Comparison of ENCODE assay signal across 1 cellular context in genomic region chr19:6372594-6373095, GRCh38.
A peak's percentile ranks its signal among the peaks of the same experiment; 100 is the strongest.
TF ChIP-seq lines count a peak whose summit lies in the region.

A gene with protein sequence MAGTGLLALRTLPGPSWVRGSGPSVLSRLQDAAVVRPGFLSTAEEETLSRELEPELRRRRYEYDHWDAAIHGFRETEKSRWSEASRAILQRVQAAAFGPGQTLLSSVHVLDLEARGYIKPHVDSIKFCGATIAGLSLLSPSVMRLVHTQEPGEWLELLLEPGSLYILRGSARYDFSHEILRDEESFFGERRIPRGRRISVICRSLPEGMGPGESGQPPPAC (plus strand): TSS chr19:6372794. CDS start chr19:6372821, 27 bp downstream.

TF ChIP-seq in HepG2, 621 proteins besides CTCF, POLR2A, EP300 and RAD21 (continued from another document and continues in another):
- TF ChIP-seq, protein P1, sequence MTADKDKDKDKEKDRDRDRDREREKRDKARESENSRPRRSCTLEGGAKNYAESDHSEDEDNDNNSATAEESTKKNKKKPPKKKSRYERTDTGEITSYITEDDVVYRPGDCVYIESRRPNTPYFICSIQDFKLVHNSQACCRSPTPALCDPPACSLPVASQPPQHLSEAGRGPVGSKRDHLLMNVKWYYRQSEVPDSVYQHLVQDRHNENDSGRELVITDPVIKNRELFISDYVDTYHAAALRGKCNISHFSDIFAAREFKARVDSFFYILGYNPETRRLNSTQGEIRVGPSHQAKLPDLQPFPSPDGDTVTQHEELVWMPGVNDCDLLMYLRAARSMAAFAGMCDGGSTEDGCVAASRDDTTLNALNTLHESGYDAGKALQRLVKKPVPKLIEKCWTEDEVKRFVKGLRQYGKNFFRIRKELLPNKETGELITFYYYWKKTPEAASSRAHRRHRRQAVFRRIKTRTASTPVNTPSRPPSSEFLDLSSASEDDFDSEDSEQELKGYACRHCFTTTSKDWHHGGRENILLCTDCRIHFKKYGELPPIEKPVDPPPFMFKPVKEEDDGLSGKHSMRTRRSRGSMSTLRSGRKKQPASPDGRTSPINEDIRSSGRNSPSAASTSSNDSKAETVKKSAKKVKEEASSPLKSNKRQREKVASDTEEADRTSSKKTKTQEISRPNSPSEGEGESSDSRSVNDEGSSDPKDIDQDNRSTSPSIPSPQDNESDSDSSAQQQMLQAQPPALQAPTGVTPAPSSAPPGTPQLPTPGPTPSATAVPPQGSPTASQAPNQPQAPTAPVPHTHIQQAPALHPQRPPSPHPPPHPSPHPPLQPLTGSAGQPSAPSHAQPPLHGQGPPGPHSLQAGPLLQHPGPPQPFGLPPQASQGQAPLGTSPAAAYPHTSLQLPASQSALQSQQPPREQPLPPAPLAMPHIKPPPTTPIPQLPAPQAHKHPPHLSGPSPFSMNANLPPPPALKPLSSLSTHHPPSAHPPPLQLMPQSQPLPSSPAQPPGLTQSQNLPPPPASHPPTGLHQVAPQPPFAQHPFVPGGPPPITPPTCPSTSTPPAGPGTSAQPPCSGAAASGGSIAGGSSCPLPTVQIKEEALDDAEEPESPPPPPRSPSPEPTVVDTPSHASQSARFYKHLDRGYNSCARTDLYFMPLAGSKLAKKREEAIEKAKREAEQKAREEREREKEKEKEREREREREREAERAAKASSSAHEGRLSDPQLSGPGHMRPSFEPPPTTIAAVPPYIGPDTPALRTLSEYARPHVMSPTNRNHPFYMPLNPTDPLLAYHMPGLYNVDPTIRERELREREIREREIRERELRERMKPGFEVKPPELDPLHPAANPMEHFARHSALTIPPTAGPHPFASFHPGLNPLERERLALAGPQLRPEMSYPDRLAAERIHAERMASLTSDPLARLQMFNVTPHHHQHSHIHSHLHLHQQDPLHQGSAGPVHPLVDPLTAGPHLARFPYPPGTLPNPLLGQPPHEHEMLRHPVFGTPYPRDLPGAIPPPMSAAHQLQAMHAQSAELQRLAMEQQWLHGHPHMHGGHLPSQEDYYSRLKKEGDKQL (CRISPR knock-in tag; IDR thresholded peaks at IDR 0.05; ENCODE audit: low read depth), result no peak
- TF ChIP-seq ZNF766 (CRISPR knock-in tag; IDR thresholded peaks at IDR 0.05; ENCODE audit: borderline replicate concordance) (no peak; the same call in 1 of the 2 replicates), KLF15 (CRISPR knock-in tag; IDR thresholded peaks at IDR 0.05; ENCODE audit: borderline replicate concordance) (no peak), SMAD3 (CRISPR knock-in tag; IDR thresholded peaks at IDR 0.05) (no peak), NKX3-1 (CRISPR knock-in tag; IDR thresholded peaks at IDR 0.05) (no peak), EEA1 (CRISPR knock-in tag; IDR thresholded peaks at IDR 0.05; ENCODE audit: borderline replicate concordance) (peak; percentile 81; the same call in 1 of the 2 replicates), ZFP36 (IDR thresholded peaks at IDR 0.05; ENCODE audit: borderline replicate concordance, low read depth, low read length, partially characterized antibody) (no peak), ZNF850 (CRISPR knock-in tag; conservative IDR thresholded peaks at IDR 0.05) (no peak), ZFP36L2 (CRISPR knock-in tag; IDR thresholded peaks at IDR 0.05) (no peak), PPARG (CRISPR knock-in tag; conservative IDR thresholded peaks at IDR 0.05) (no peak), ZFX (CRISPR knock-in tag; IDR thresholded peaks at IDR 0.05; ENCODE audit: low read depth) (peak; percentile 93), NR2F1 (CRISPR knock-in tag; IDR thresholded peaks at IDR 0.05) (peak in 1 of 2 experiments; percentile 56; a peak in 3 of 4 replicates), ETV6 (CRISPR knock-in tag; conservative IDR thresholded peaks at IDR 0.05) (0 out of 2 replicates have a peak, but pooled peaks have one; percentile 56), ZSCAN20 (CRISPR knock-in tag; IDR thresholded peaks at IDR 0.05; ENCODE audit: borderline replicate concordance) (0 out of 2 replicates have a peak, but pooled peaks have one; percentile 43), AGO2 (optimal IDR thresholded peaks at IDR 0.05; ENCODE audit: low read depth, low read length) (peak; percentile 67), ELK4 (CRISPR knock-in tag; IDR thresholded peaks at IDR 0.05; ENCODE audit: borderline replicate concordance) (no peak), ZFY (CRISPR knock-in tag; IDR thresholded peaks at IDR 0.05) (peak; percentile 88), REXO4 (CRISPR knock-in tag; IDR thresholded peaks at IDR 0.05; ENCODE audit: borderline replicate concordance) (no peak), CREB1 (IDR thresholded peaks at IDR 0.05) (peak; percentile 71; the same call in 1 of the 2 replicates), CREB1 (CRISPR knock-in tag; IDR thresholded peaks at IDR 0.05) (no peak), ZNF607 (CRISPR knock-in tag; IDR thresholded peaks at IDR 0.05; ENCODE audit: borderline replicate concordance) (no peak; the same call in 1 of the 2 replicates), ZNF460 (CRISPR knock-in tag; IDR thresholded peaks at IDR 0.05; ENCODE audit: borderline replicate concordance) (no peak), HOXA5 (CRISPR knock-in tag; IDR thresholded peaks at IDR 0.05) (peak; percentile 33; the same call in 1 of the 2 replicates), ZNF331 (CRISPR knock-in tag; IDR thresholded peaks at IDR 0.05) (no peak), RCOR2 (CRISPR knock-in tag; IDR thresholded peaks at IDR 0.05) (no peak), HOMEZ (CRISPR knock-in tag; IDR thresholded peaks at IDR 0.05; ENCODE audit: low read depth) (no peak), ZNF790 (CRISPR knock-in tag; IDR thresholded peaks at IDR 0.05; ENCODE audit: borderline replicate concordance) (no peak), ZNF101 (CRISPR knock-in tag; IDR thresholded peaks at IDR 0.05; ENCODE audit: borderline replicate concordance, low read depth) (no peak), CEBPG (CRISPR knock-in tag; IDR thresholded peaks at IDR 0.05) (no peak), ZNF441 (CRISPR knock-in tag; IDR thresholded peaks at IDR 0.05; ENCODE audit: borderline replicate concordance) (no peak; the same call in 1 of the 2 replicates), ZNF639 (CRISPR knock-in tag; conservative IDR thresholded peaks at IDR 0.05) (no peak; the same call in 1 of the 2 replicates), ARNTL (CRISPR knock-in tag; IDR thresholded peaks at IDR 0.05) (no peak; the same call in 1 of the 2 replicates), LBX2 (CRISPR knock-in tag; IDR thresholded peaks at IDR 0.05; ENCODE audit: borderline replicate concordance) (no peak), KLF9 (CRISPR knock-in tag; IDR thresholded peaks at IDR 0.05; ENCODE audit: low read depth) (no peak), ZNF329 (CRISPR knock-in tag; IDR thresholded peaks at IDR 0.05; ENCODE audit: low read depth) (no peak), ZNF350 (CRISPR knock-in tag; IDR thresholded peaks at IDR 0.05; ENCODE audit: borderline replicate concordance, low read depth) (peak; percentile 80), ZMYM4 (CRISPR knock-in tag; IDR thresholded peaks at IDR 0.05) (peak; percentile 67; the same call in 1 of the 2 replicates), ZC3H4 (CRISPR knock-in tag; IDR thresholded peaks at IDR 0.05; ENCODE audit: borderline replicate concordance) (no peak)
- TF ChIP-seq, protein P2, sequence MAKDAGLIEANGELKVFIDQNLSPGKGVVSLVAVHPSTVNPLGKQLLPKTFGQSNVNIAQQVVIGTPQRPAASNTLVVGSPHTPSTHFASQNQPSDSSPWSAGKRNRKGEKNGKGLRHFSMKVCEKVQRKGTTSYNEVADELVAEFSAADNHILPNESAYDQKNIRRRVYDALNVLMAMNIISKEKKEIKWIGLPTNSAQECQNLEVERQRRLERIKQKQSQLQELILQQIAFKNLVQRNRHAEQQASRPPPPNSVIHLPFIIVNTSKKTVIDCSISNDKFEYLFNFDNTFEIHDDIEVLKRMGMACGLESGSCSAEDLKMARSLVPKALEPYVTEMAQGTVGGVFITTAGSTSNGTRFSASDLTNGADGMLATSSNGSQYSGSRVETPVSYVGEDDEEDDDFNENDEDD (CRISPR knock-in tag; IDR thresholded peaks at IDR 0.05; ENCODE audit: borderline replicate concordance), result no peak
- TF ChIP-seq, protein P3, sequence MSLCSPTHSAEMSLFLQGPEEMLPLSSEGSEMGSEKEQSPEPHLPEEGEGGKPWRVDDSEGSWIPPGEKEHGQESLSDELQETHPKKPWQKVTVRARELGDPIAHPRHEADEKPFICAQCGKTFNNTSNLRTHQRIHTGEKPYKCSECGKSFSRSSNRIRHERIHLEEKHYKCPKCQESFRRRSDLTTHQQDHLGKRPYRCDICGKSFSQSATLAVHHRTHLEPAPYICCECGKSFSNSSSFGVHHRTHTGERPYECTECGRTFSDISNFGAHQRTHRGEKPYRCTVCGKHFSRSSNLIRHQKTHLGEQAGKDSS (CRISPR knock-in tag; IDR thresholded peaks at IDR 0.05; ENCODE audit: borderline replicate concordance, low read depth), result peak; percentile 65; the same call in 1 of the 2 replicates
- TF ChIP-seq, protein P4, sequence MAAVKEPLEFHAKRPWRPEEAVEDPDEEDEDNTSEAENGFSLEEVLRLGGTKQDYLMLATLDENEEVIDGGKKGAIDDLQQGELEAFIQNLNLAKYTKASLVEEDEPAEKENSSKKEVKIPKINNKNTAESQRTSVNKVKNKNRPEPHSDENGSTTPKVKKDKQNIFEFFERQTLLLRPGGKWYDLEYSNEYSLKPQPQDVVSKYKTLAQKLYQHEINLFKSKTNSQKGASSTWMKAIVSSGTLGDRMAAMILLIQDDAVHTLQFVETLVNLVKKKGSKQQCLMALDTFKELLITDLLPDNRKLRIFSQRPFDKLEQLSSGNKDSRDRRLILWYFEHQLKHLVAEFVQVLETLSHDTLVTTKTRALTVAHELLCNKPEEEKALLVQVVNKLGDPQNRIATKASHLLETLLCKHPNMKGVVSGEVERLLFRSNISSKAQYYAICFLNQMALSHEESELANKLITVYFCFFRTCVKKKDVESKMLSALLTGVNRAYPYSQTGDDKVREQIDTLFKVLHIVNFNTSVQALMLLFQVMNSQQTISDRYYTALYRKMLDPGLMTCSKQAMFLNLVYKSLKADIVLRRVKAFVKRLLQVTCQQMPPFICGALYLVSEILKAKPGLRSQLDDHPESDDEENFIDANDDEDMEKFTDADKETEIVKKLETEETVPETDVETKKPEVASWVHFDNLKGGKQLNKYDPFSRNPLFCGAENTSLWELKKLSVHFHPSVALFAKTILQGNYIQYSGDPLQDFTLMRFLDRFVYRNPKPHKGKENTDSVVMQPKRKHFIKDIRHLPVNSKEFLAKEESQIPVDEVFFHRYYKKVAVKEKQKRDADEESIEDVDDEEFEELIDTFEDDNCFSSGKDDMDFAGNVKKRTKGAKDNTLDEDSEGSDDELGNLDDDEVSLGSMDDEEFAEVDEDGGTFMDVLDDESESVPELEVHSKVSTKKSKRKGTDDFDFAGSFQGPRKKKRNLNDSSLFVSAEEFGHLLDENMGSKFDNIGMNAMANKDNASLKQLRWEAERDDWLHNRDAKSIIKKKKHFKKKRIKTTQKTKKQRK (IDR thresholded peaks at IDR 0.05; ENCODE audit: low read length), result peak; percentile 95
- TF ChIP-seq, protein P5, sequence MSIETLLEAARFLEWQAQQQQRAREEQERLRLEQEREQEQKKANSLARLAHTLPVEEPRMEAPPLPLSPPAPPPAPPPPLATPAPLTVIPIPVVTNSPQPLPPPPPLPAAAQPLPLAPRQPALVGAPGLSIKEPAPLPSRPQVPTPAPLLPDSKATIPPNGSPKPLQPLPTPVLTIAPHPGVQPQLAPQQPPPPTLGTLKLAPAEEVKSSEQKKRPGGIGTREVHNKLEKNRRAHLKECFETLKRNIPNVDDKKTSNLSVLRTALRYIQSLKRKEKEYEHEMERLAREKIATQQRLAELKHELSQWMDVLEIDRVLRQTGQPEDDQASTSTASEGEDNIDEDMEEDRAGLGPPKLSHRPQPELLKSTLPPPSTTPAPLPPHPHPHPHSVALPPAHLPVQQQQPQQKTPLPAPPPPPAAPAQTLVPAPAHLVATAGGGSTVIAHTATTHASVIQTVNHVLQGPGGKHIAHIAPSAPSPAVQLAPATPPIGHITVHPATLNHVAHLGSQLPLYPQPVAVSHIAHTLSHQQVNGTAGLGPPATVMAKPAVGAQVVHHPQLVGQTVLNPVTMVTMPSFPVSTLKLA (IDR thresholded peaks at IDR 0.05), result no peak
- TF ChIP-seq, protein P6, sequence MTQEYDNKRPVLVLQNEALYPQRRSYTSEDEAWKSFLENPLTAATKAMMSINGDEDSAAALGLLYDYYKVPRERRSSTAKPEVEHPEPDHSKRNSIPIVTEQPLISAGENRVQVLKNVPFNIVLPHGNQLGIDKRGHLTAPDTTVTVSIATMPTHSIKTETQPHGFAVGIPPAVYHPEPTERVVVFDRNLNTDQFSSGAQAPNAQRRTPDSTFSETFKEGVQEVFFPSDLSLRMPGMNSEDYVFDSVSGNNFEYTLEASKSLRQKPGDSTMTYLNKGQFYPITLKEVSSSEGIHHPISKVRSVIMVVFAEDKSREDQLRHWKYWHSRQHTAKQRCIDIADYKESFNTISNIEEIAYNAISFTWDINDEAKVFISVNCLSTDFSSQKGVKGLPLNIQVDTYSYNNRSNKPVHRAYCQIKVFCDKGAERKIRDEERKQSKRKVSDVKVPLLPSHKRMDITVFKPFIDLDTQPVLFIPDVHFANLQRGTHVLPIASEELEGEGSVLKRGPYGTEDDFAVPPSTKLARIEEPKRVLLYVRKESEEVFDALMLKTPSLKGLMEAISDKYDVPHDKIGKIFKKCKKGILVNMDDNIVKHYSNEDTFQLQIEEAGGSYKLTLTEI (CRISPR knock-in tag; conservative IDR thresholded peaks at IDR 0.05), result no peak
